Comparison of ENCODE assay signal across 8 cellular contexts in genomic region chr5:142015781-142016533, GRCh38. TPM values are rescaled to one million over a fixed set of nuclear protein-coding genes. Genes with fewer than 3 reads are reported as not detected.
DNase-seq lines count a peak whose midpoint lies in the region; ATAC-seq and TF ChIP-seq lines count a peak whose summit lies in the region.

No MANE protein-coding gene starts in this region.

- H3K27me3 ChIP-seq in CD8-positive, alpha-beta T cell (ENCODE audit: insufficient read depth, low read length), result no peaks in the 10 kb centered on the region
- H3K27me3 ChIP-seq in HCT116 (ENCODE audit: insufficient read depth, low read length) (no peaks in the 10 kb centered on the region), right lobe of liver (no peaks in the 10 kb centered on the region), upper lobe of left lung (no peaks in the 10 kb centered on the region), neural progenitor cell (no peaks in the 10 kb centered on the region)

- no peaks in the 10 kb centered on the region for H3K27me3 Mint-ChIP-seq in CD8-positive, alpha-beta T cell (ENCODE audit: low read depth)
- peaks cover 3% of the 10 kb centered on the region for H3K27me3 Mint-ChIP-seq in activated naive CD8-positive, alpha-beta T cell treated with anti-CD3 and anti-CD28 coated beads for 36 hours
- H3K27me3 Mint-ChIP-seq in neural progenitor cell (ENCODE audit: insufficient read depth, low read depth), result peaks cover under 1% of the 10 kb centered on the region

- TF ChIP-seq CTCF in CD8-positive, alpha-beta T cell (IDR thresholded peaks at IDR 0.05), result no peak
- no peak for TF ChIP-seq CTCF in HCT116 (IDR thresholded peaks at IDR 0.05 in 2 of 3, conservative IDR thresholded peaks at IDR 0.05 in 1 of 3; ENCODE audit: borderline replicate concordance in 1 of 3, insufficient read depth in 1 of 3, low read depth in 2 of 3, low read length in 2 of 3)
- no peak for TF ChIP-seq CTCF in right lobe of liver (IDR thresholded peaks at IDR 0.05)
- no peak for TF ChIP-seq CTCF in upper lobe of left lung (IDR thresholded peaks at IDR 0.05)
- TF ChIP-seq CTCF in neural progenitor cell (IDR thresholded peaks at IDR 0.05), result no peak

- H2AFZ ChIP-seq in HCT116 (ENCODE audit: low read depth, low read length, poor library complexity, severe bottlenecking) (peak overlapping the region; percentile 7), neural progenitor cell (replicated peaks) (no peak overlapping the region)

- H3K4me3 Mint-ChIP-seq in CD8-positive, alpha-beta T cell, result peak overlapping the region; percentile 49
- H3K4me3 Mint-ChIP-seq in activated naive CD8-positive, alpha-beta T cell treated with anti-CD3 and anti-CD28 coated beads for 36 hours, result peak overlapping the region; percentile 59
- no peak overlapping the region for H3K4me3 Mint-ChIP-seq in neural progenitor cell

- WGBS in right lobe of liver (ENCODE audit: insufficient coverage, low coverage, low lambda C conversion rate, missing lambda C conversion rate), result 64% methylated on average over 6 of the region's 6 CpGs
- WGBS in upper lobe of left lung, 2 donors, result 34 to 39% methylated on average over 6 of the region's 6 CpGs

- peaks cover 66% of the 10 kb centered on the region for H3K4me1 ChIP-seq in CD8-positive, alpha-beta T cell (ENCODE audit: insufficient read depth, low read length)
- H3K4me1 ChIP-seq in HCT116 (ENCODE audit: control insufficient read depth in 1 of 2, insufficient read depth in 2 of 2, low read length in 2 of 2) (peaks cover 13 to 45% of the 10 kb centered on the region in 2 experiments), right lobe of liver (peaks cover 0 to 26% (median 11%) of the 10 kb centered on the region in 4 donors), upper lobe of left lung (peaks cover 29 to 49% (median 33%) of the 10 kb centered on the region in 4 donors), neural progenitor cell (peaks cover 5% of the 10 kb centered on the region)

- H3K9ac ChIP-seq in HCT116 (ENCODE audit: low read length) (peak overlapping the region; percentile 2; the same call in 1 of the 2 replicates), neural progenitor cell (no peak overlapping the region)

- intact Hi-C loops in CD8-positive, alpha-beta T cell (cut with DNase I, micrococcal nuclease), result loop anchor here (1.0 to 10.0 kb wide), 10 partner anchors 9 to 339 kb away; no protein-coding TSS in a partner anchor
- intact Hi-C loops in HCT116 (cut with micrococcal nuclease) (loop anchor here (1.0 kb wide), 1 partner anchor 128 kb away; no protein-coding TSS in a partner anchor), right lobe of liver (cut with DNase I) (loop anchor here in 1 of 2 donors (10.0 kb wide), 1 partner anchor 119 kb away; no protein-coding TSS in a partner anchor)

- no peaks in the 10 kb centered on the region for H3K9me3 ChIP-seq in CD8-positive, alpha-beta T cell (ENCODE audit: low read length)
- H3K9me3 ChIP-seq in HCT116 (ENCODE audit: control insufficient read depth in 1 of 2, insufficient read depth in 1 of 2, low read depth in 1 of 2, low read length in 2 of 2) (no peaks in the 10 kb centered on the region), right lobe of liver (no peaks in the 10 kb centered on the region), upper lobe of left lung (no peaks in the 10 kb centered on the region), neural progenitor cell (ENCODE audit: low read depth) (no peaks in the 10 kb centered on the region)

- peaks cover 8% of the 10 kb centered on the region for H3F3A ChIP-seq in neural progenitor cell (ENCODE audit: low read depth)

- RAD21 ChIA-PET in HCT116 (lab: Charles Lee; ENCODE audit: low non-redundant PET in 1 of 2, low total read pairs in 2 of 2, uncharacterized antibody in 2 of 2, unreplicated experiment in 2 of 2), result interaction anchor here in 1 of 2 experiments (1.0 kb wide), 1 partner anchor 128 kb away, joined by 3 read pairs; no protein-coding TSS in a partner anchor

- TF ChIP-seq POLR2A in HCT116 (IDR thresholded peaks at IDR 0.05; ENCODE audit: borderline replicate concordance, extremely low read depth, insufficient read depth, insufficient read length) (no peak), right lobe of liver (IDR thresholded peaks at IDR 0.05) (no peak), upper lobe of left lung (IDR thresholded peaks at IDR 0.05) (peak in 1 of 4 donors; percentile 15)

- no peaks in the 10 kb centered on the region for H3K36me3 ChIP-seq in CD8-positive, alpha-beta T cell (ENCODE audit: insufficient read depth, low read length)
- H3K36me3 ChIP-seq in HCT116 (ENCODE audit: control insufficient read depth in 1 of 2, insufficient read depth in 2 of 2, low read length in 2 of 2) (no peaks in the 10 kb centered on the region), right lobe of liver (no peaks in the 10 kb centered on the region), upper lobe of left lung (peaks cover 0 to 7% (median 0%) of the 10 kb centered on the region in 4 donors), neural progenitor cell (no peaks in the 10 kb centered on the region)

- peak overlapping the region; percentile 87 for H3K27ac Mint-ChIP-seq in CD8-positive, alpha-beta T cell
- peak overlapping the region; percentile 97 for H3K27ac Mint-ChIP-seq in activated naive CD8-positive, alpha-beta T cell treated with anti-CD3 and anti-CD28 coated beads for 36 hours
- no peak overlapping the region for H3K27ac Mint-ChIP-seq in neural progenitor cell

- H4K20me1 ChIP-seq in HCT116 (ENCODE audit: insufficient read depth) (no peaks in the 10 kb centered on the region), neural progenitor cell (ENCODE audit: low read depth) (no peaks in the 10 kb centered on the region)

- CTCF ChIA-PET in CD8-positive, alpha-beta T cell (lab: Charles Lee), result interaction anchor here (0.7 to 10.8 kb wide), 26 partner anchors 9 to 362 kb away, joined by 3 to 152 read pairs (median 4); partner anchors contain the start of genes NDFIP1 and RNF14
- CTCF ChIA-PET in HCT116 (lab: Charles Lee), result interaction anchor here (0.6 to 2.8 kb wide), 7 partner anchors 9 to 1996 kb away, joined by 3 to 18 read pairs (median 3); no protein-coding TSS in a partner anchor

- peak overlapping the region; percentile 13 for H3K4me3 ChIP-seq in CD8-positive, alpha-beta T cell (ENCODE audit: low read depth, low read length)
- H3K4me3 ChIP-seq in HCT116 (replicated peaks in 1 of 2; ENCODE audit: low read depth in 1 of 2, low read length in 2 of 2) (no peak overlapping the region), right lobe of liver (no peak overlapping the region), upper lobe of left lung (no peak overlapping the region), neural progenitor cell (no peak overlapping the region)

- POLR2A ChIA-PET in CD8-positive, alpha-beta T cell (lab: Charles Lee), result interaction anchor here (1.0 to 3.6 kb wide), 6 partner anchors 8 to 323 kb away, joined by 3 to 23 read pairs (median 7); partner anchors contain the start of gene NDFIP1
- POLR2A ChIA-PET in HCT116 (lab: Charles Lee), result interaction anchor here (1.1 kb wide), 1 partner anchor 9 kb away, joined by 5 read pairs; no protein-coding TSS in a partner anchor

- no peak for TF ChIP-seq RAD21 in HCT116 (IDR thresholded peaks at IDR 0.05; ENCODE audit: low read depth)

- H3K9me3 Mint-ChIP-seq in CD8-positive, alpha-beta T cell, result peaks cover 4% of the 10 kb centered on the region
- H3K9me3 Mint-ChIP-seq in activated naive CD8-positive, alpha-beta T cell treated with anti-CD3 and anti-CD28 coated beads for 36 hours, result peaks cover 10% of the 10 kb centered on the region
- H3K9me3 Mint-ChIP-seq in neural progenitor cell, result peaks cover 6% of the 10 kb centered on the region

- peaks cover 72% of the 10 kb centered on the region for H3K4me1 Mint-ChIP-seq in CD8-positive, alpha-beta T cell (ENCODE audit: low read depth)
- peaks cover 71% of the 10 kb centered on the region for H3K4me1 Mint-ChIP-seq in activated naive CD8-positive, alpha-beta T cell treated with anti-CD3 and anti-CD28 coated beads for 36 hours
- peaks cover 16% of the 10 kb centered on the region for H3K4me1 Mint-ChIP-seq in neural progenitor cell

- H3K27ac ChIP-seq in CD8-positive, alpha-beta T cell (ENCODE audit: low read depth, low read length), result peak overlapping the region; percentile 22
- no peak overlapping the region for H3K27ac ChIP-seq in HCT116 (ENCODE audit: low read depth, low read length)
- peak overlapping the region in 2 of 3 donors; percentile 19 to 47 for H3K27ac ChIP-seq in right lobe of liver
- peak overlapping the region; percentile 39 to 79 (median 64) for H3K27ac ChIP-seq in upper lobe of left lung
- no peak overlapping the region for H3K27ac ChIP-seq in neural progenitor cell

- peak; percentile 48 for ATAC-seq in CD8-positive, alpha-beta T cell
- no peak for ATAC-seq in HCT116
- peak in 3 of 4 donors; percentile 3 to 19 (median 13) for ATAC-seq in right lobe of liver
- peak in 1 of 2 donors; percentile 37 for ATAC-seq in upper lobe of left lung (ENCODE audit: low FRiP score in 2 of 2)

- H3K79me2 ChIP-seq in HCT116 (ENCODE audit: insufficient read depth, low read length) (peaks cover 4% of the 10 kb centered on the region; the same call in 1 of the 2 replicates), neural progenitor cell (ENCODE audit: low read depth) (no peaks in the 10 kb centered on the region)

- peak overlapping the region; percentile 50 for H3K4me2 ChIP-seq in HCT116 (ENCODE audit: low read length)
- no peak overlapping the region for H3K4me2 ChIP-seq in neural progenitor cell

- H3K9me2 ChIP-seq in HCT116 (ENCODE audit: insufficient read depth), result no peaks in the 10 kb centered on the region

- no TSS peak for BruUV-seq in HCT116 (replicated peaks; lab: Mats Ljungman, UMichigan)

- no peak for TF ChIP-seq EP300 in upper lobe of left lung (IDR thresholded peaks at IDR 0.05)

- peak in 5 of 7 experiments; percentile 24 to 58 (median 36) for DNase-seq in CD8-positive, alpha-beta T cell
- DNase-seq in HCT116 (ENCODE audit: low read depth, low spot score), result no peak
- peak; percentile 58 for DNase-seq in activated naive CD8-positive, alpha-beta T cell treated with anti-CD3 and anti-CD28 coated beads for 36 hours
- no peak for DNase-seq in right lobe of liver
- DNase-seq in upper lobe of left lung, result peak in 1 of 2 donors; percentile 46
- no peak for DNase-seq in neural progenitor cell (ENCODE audit: low spot score)
- no peak for DNase-seq in hepatic stellate cell (ENCODE audit: low spot score)

- peaks cover 3% of the 10 kb centered on the region for H3K36me3 Mint-ChIP-seq in CD8-positive, alpha-beta T cell
- peaks cover 24% of the 10 kb centered on the region for H3K36me3 Mint-ChIP-seq in activated naive CD8-positive, alpha-beta T cell treated with anti-CD3 and anti-CD28 coated beads for 36 hours
- peaks cover 2% of the 10 kb centered on the region for H3K36me3 Mint-ChIP-seq in neural progenitor cell

RNA-seq across cellular contexts. Expression of gene GNPDA1, which starts 3.1 kb away (rescaled TPM):
- total RNA-seq in CD8-positive, alpha-beta T cell, result 1 to 10 TPM; 5.2 TPM
- 45.6 TPM for total RNA-seq in HCT116 (2021; ENCODE audit: unreplicated experiment)
- polyA plus RNA-seq in HCT116 (2012), result 37.1 and 42.8 TPM in 2 replicates
- polyA plus RNA-seq in PFSK-1 (2012; ENCODE audit: insufficient read length, low read depth), result 111 TPM
- 100 to 1,000 TPM; 140 to 148 TPM for total RNA-seq in activated naive CD8-positive, alpha-beta T cell treated with anti-CD3 and anti-CD28 coated beads for 36 hours
- 10 to 100 TPM in 4 of 6 experiments, 1 to 10 TPM in 2; 6.3 to 22.1 (median 14.9) TPM for total RNA-seq in right lobe of liver
- 10 to 100 TPM; 21.6 to 37.5 (median 31.7) TPM for total RNA-seq in upper lobe of left lung
- 89.8 and 115 TPM in 2 replicates for total RNA-seq in neural progenitor cell (ENCODE audit: low replicate concordance)

RNA-seq across cellular contexts. Expression of gene RNF14, which starts 47.1 kb away (rescaled TPM):
- 10 to 100 TPM; 11.3 to 12.8 TPM for total RNA-seq in CD8-positive, alpha-beta T cell
- total RNA-seq in HCT116 (2021; ENCODE audit: unreplicated experiment) (37.5 TPM), right lobe of liver (10 to 100 TPM; 34.8 to 54.8 (median 41.8) TPM), upper lobe of left lung (10 to 100 TPM; 20.3 to 54.6 (median 44.3) TPM), neural progenitor cell (ENCODE audit: low replicate concordance) (21.0 and 41.2 TPM in 2 replicates)
- polyA plus RNA-seq in HCT116 (2012), result 21.3 and 28.3 TPM in 2 replicates
- polyA plus RNA-seq in PFSK-1 (2012; ENCODE audit: insufficient read length, low read depth), result 36.9 TPM
- total RNA-seq in activated naive CD8-positive, alpha-beta T cell treated with anti-CD3 and anti-CD28 coated beads for 36 hours, result 10 to 100 TPM; 44.9 to 45.4 TPM

RNA-seq across cellular contexts. Expression of gene PCDH12, which starts 58.0 kb away (rescaled TPM):
- total RNA-seq in CD8-positive, alpha-beta T cell, result not detected
- total RNA-seq in HCT116 (2021; ENCODE audit: unreplicated experiment) (0.02 TPM), right lobe of liver (1 to 10 TPM; 1.5 to 4.4 (median 1.9) TPM), upper lobe of left lung (10 to 100 TPM in 3 of 6 donors, 1 to 10 TPM in 3; 2.1 to 26.0 (median 10.7) TPM), neural progenitor cell (ENCODE audit: low replicate concordance) (not detected in 2 replicates)
- polyA plus RNA-seq in HCT116 (2012), result 0.42 and 0.50 TPM in 2 replicates
- 1.6 TPM for polyA plus RNA-seq in PFSK-1 (2012; ENCODE audit: insufficient read length, low read depth)
- total RNA-seq in activated naive CD8-positive, alpha-beta T cell treated with anti-CD3 and anti-CD28 coated beads for 36 hours, result 1 to 10 TPM; 1.3 to 1.5 TPM

Comparison
In these comparisons a context has a peak if more than half of its experiments do, and no peak if none do; other contexts are left out.
1. DNase-seq: peak in CD8-positive, alpha-beta T cell (5 of 7) and activated naive CD8-positive, alpha-beta T cell treated with anti-CD3 and anti-CD28 coated beads for 36 hours (single experiment); none in HCT116 (single experiment), right lobe of liver (0 of 3), neural progenitor cell (single experiment) and hepatic stellate cell (single experiment).
2. H3K27ac ChIP-seq: peak in CD8-positive, alpha-beta T cell (single experiment), right lobe of liver (2 of 3) and upper lobe of left lung (4 of 4); none in HCT116 (single experiment) and neural progenitor cell (single experiment).